In genomic region chr3:196553551-196553950, GRCh38 we compare ENCODE assay signal across 28 cellular contexts. TPM values are rescaled to one million over a fixed set of nuclear protein-coding genes. Genes with fewer than 3 reads are reported as not detected.
"Had no signal": no experiment of that assay in that cellular context is flagged by ENCODE, and none has a peak within 500 bp of the region (broad histone marks: within the 10 kb centered on the region; RNA-seq: fewer than 3 reads in every experiment).

No MANE protein-coding gene starts in this region.

- ATAC-seq: activated CD4-positive, alpha-beta T cell treated with anti-CD3 and anti-CD28 coated beads for 36 hours; activated T-cell treated with anti-CD3 and anti-CD28 coated beads, Interleukin-2, amount 50 U/mL, for 72 hours; Panc1; Right ventricle myocardium inferior had no signal

- DNase-seq: activated CD4-positive, alpha-beta memory T cell treated with anti-CD3 and anti-CD28 coated beads, Interleukin-2, amount 10 ng/mL, durations not matched to agents 7 days and 5 days; activated CD4-positive, alpha-beta T cell treated with anti-CD3 and anti-CD28 coated beads for 36 hours; activated CD4-positive, alpha-beta T cell treated with anti-CD3 and anti-CD28 coated beads, Interleukin-2, amount 50 U/mL, for 1 hour; activated CD4-positive, CD25-positive, alpha-beta regulatory T cell; activated CD8-positive, alpha-beta memory T cell treated with anti-CD3 and anti-CD28 coated beads, Interleukin-2, amount 50 U/mL, for 4 hours; activated gamma-delta T cell treated with Interleukin-2 at 50 U/mL for 16 hours; activated naive CD4-positive, alpha-beta T cell treated with anti-CD3 and anti-CD28 coated beads, Interleukin-2, amount 10 ng/mL, durations not matched to agents 7 days and 5 days; activated naive CD8-positive, alpha-beta T cell treated with anti-CD3 and anti-CD28 coated beads for 36 hours; activated T-cell treated with anti-CD3 and anti-CD28 coated beads, Interleukin-2, amount 50 U/mL, for 72 hours; cerebellar nuclear complex; NCI-H1092; NCI-H1417; NCI-H1930; NCI-H2171 treated with DMSO at 0.1 percent for 48 hours; NCI-H226; NCI-H526 treated with DMSO at 0.1 percent for 48 hours; NCI-H82; NK-92 treated with Interleukin-12 subunit alpha and Interleukin-12 subunit beta, amount 100 ng/mL, for 24 hours; RPMI8226; T-helper 1 cell had no signal

- H3K27ac ChIP-seq: SK-N-MC, VCaP had no signal

- H3K4me3 ChIP-seq: SK-N-MC had no signal

RNA-seq across cellular contexts. Expression of gene SMCO1, which starts 38.4 kb away (rescaled TPM):
- total RNA-seq: activated CD4-positive, alpha-beta memory T cell treated with anti-CD3 and anti-CD28 coated beads, Interleukin-2, amount 10 ng/mL, durations not matched to agents 7 days and 5 days; activated CD4-positive, alpha-beta T cell treated with anti-CD3 and anti-CD28 coated beads for 36 hours; activated naive CD8-positive, alpha-beta T cell treated with anti-CD3 and anti-CD28 coated beads for 36 hours; activated T-cell treated with anti-CD3 and anti-CD28 coated beads, Interleukin-2, amount 50 U/mL, for 72 hours; activated T-helper 2 cell treated with anti-CD3 and anti-CD28 coated beads, Interferon-gamma antibody, Interleukin-2, Interleukin-4, amounts not matched to agents 10 μg/mL and 5 μg/mL and 100 μg/mL, durations not matched to agents 14 hours and 24 hours and 36 hours; NCI-H460; T-helper 2 cell treated with Interferon-gamma antibody and Interleukin-4, amounts not matched to agents 100 ng/mL and 5 ng/mL, for 36 hours had no signal
- polyA plus RNA-seq: adipose tissue had no signal
